41 cellular contexts compared by ENCODE assay signal in genomic region chr1:239349699-239350098, GRCh38. TPM values are rescaled to one million over a fixed set of nuclear protein-coding genes. Genes with fewer than 3 reads are reported as not detected.
"Had no signal": no experiment of that assay in that cellular context is flagged by ENCODE, and none has a peak within 500 bp of the region (broad histone marks: within the 10 kb centered on the region; RNA-seq: fewer than 3 reads in every experiment).

No MANE protein-coding gene starts in this region.

- H3K4me1 Mint-ChIP-seq: activated naive CD4-positive, alpha-beta T cell treated with anti-CD3 and anti-CD28 coated beads, Interleukin-2, amount 10 ng/mL, durations not matched to agents 7 days and 5 days; activated naive CD4-positive, alpha-beta T cell treated with anti-CD3 and anti-CD28 coated beads, Interleukin-2, amount 50 U/mL, for 24 hours; activated naive CD8-positive, alpha-beta T cell treated with anti-CD3 and anti-CD28 coated beads for 36 hours; activated naive CD8-positive, alpha-beta T cell treated with anti-CD3 and anti-CD28 coated beads, Interleukin-2, amount 10 ng/mL, durations not matched to agents 7 days and 5 days; activated naive CD8-positive, alpha-beta T cell treated with anti-CD3 and anti-CD28 coated beads, Interleukin-2, amount 50 U/mL, for 24 hours; activated T-helper 17 cell treated with anti-CD3 and anti-CD28 coated beads, Interleukin-2, amount 50 U/mL, for 72 hours; brain; central memory CD8-positive, alpha-beta T cell had no signal

- H3K36me3 Mint-ChIP-seq: activated naive CD4-positive, alpha-beta T cell treated with anti-CD3 and anti-CD28 coated beads, Interleukin-2, amount 10 ng/mL, durations not matched to agents 7 days and 5 days; activated naive CD4-positive, alpha-beta T cell treated with anti-CD3 and anti-CD28 coated beads, Interleukin-2, amount 50 U/mL, for 24 hours; activated naive CD4-positive, alpha-beta T cell treated with anti-CD3 and anti-CD28 coated beads, Interleukin-2, amount 50 U/mL, for 72 hours; activated naive CD8-positive, alpha-beta T cell; activated naive CD8-positive, alpha-beta T cell treated with anti-CD3 and anti-CD28 coated beads for 36 hours; activated naive CD8-positive, alpha-beta T cell treated with anti-CD3 and anti-CD28 coated beads, Interleukin-2, amount 10 ng/mL, durations not matched to agents 7 days and 5 days; brain had no signal

- H3K9me3 ChIP-seq: adrenal gland, ascending aorta, body of pancreas, breast epithelium had no signal

- DNase-seq: activated effector memory CD4-positive, alpha-beta T cell treated with anti-CD3 and anti-CD28 coated beads, Interleukin-2, amount 50 U/mL, for 16 hours; activated effector memory CD4-positive, alpha-beta T cell treated with Interleukin-2 at 50 U/mL for 16 hours; activated gamma-delta T cell; activated gamma-delta T cell treated with Interleukin-2 at 50 U/mL for 16 hours; activated naive CD4-positive, alpha-beta T cell; activated naive CD4-positive, alpha-beta T cell treated with anti-CD3 and anti-CD28 coated beads for 36 hours; activated naive CD4-positive, alpha-beta T cell treated with anti-CD3 and anti-CD28 coated beads, Interleukin-2, amount 10 ng/mL, durations not matched to agents 7 days and 5 days; activated naive CD4-positive, alpha-beta T cell treated with anti-CD3 and anti-CD28 coated beads, Interleukin-2, amount 50 U/mL, for 16 hours; activated naive CD4-positive, alpha-beta T cell treated with Interleukin-2 at 50 U/mL for 16 hours; activated naive CD8-positive, alpha-beta T cell treated with anti-CD3 and anti-CD28 coated beads for 36 hours; activated naive CD8-positive, alpha-beta T cell treated with anti-CD3 and anti-CD28 coated beads, Interleukin-2, amount 10 ng/mL, durations not matched to agents 7 days and 5 days; activated naive CD8-positive, alpha-beta T cell treated with anti-CD3 and anti-CD28 coated beads, Interleukin-2, amount 50 U/mL, for 24 hours; activated T-cell treated with anti-CD3 and anti-CD28 coated beads for 4 hours; activated T-cell treated with anti-CD3 and anti-CD28 coated beads, Interleukin-2, amount 50 U/mL, for 1 hour; activated T-cell treated with anti-CD3 and anti-CD28 coated beads, Interleukin-2, amount 50 U/mL, for 24 hours; activated T-cell treated with anti-CD3 and anti-CD28 coated beads, Interleukin-2, amount 50 U/mL, for 4 hours; activated T-cell treated with anti-CD3 and anti-CD28 coated beads, Interleukin-2, amount 50 U/mL, for 48 hours; activated T-cell treated with anti-CD3 and anti-CD28 coated beads, Interleukin-2, amount 50 U/mL, for 72 hours; adrenal gland; amniotic stem cell; amygdala; anterior cingulate cortex; aorta; body of pancreas; brain microvascular endothelial cell; caudate nucleus; central memory CD4-positive, alpha-beta T cell; cerebellar nuclear complex had no signal

- H3K4me1 ChIP-seq: adrenal gland, ascending aorta, breast epithelium had no signal

- H3K4me3 Mint-ChIP-seq: activated naive CD4-positive, alpha-beta T cell treated with anti-CD3 and anti-CD28 coated beads for 36 hours; activated naive CD4-positive, alpha-beta T cell treated with anti-CD3 and anti-CD28 coated beads, Interleukin-2, amount 10 ng/mL, durations not matched to agents 7 days and 5 days; activated naive CD4-positive, alpha-beta T cell treated with anti-CD3 and anti-CD28 coated beads, Interleukin-2, amount 50 U/mL, for 24 hours; activated naive CD8-positive, alpha-beta T cell; activated naive CD8-positive, alpha-beta T cell treated with anti-CD3 and anti-CD28 coated beads for 36 hours; activated naive CD8-positive, alpha-beta T cell treated with anti-CD3 and anti-CD28 coated beads, Interleukin-2, amount 10 ng/mL, durations not matched to agents 7 days and 5 days; activated naive CD8-positive, alpha-beta T cell treated with anti-CD3 and anti-CD28 coated beads, Interleukin-2, amount 50 U/mL, for 24 hours; activated T-cell treated with anti-CD3 and anti-CD28 coated beads, Interleukin-2, amount 50 U/mL, for 24 hours; activated T-cell treated with anti-CD3 and anti-CD28 coated beads, Interleukin-2, amount 50 U/mL, for 4 hours; activated T-cell treated with anti-CD3 and anti-CD28 coated beads, Interleukin-2, amount 50 U/mL, for 72 hours; activated T-helper 1 cell treated with anti-CD3 and anti-CD28 coated beads, Interleukin-12 subunit alpha, Interleukin-12 subunit beta, Interleukin-2, Interleukin-4 antibody, amounts not matched to agents 30 ng/mL and 10 ng/mL and 1 ng/mL, durations not matched to agents 14 hours and 24 hours and 36 hours; activated T-helper 17 cell treated with anti-CD3 and anti-CD28 coated beads, Interleukin-2, amount 50 U/mL, for 72 hours; brain; central memory CD8-positive, alpha-beta T cell had no signal

- H3K27me3 Mint-ChIP-seq: activated naive CD4-positive, alpha-beta T cell treated with anti-CD3 and anti-CD28 coated beads, Interleukin-2, amount 10 ng/mL, durations not matched to agents 7 days and 5 days; activated naive CD8-positive, alpha-beta T cell; activated naive CD8-positive, alpha-beta T cell treated with anti-CD3 and anti-CD28 coated beads, Interleukin-2, amount 10 ng/mL, durations not matched to agents 7 days and 5 days; activated naive CD8-positive, alpha-beta T cell treated with anti-CD3 and anti-CD28 coated beads, Interleukin-2, amount 50 U/mL, for 24 hours; brain; central memory CD8-positive, alpha-beta T cell had no signal

- H3K27ac Mint-ChIP-seq: activated naive CD4-positive, alpha-beta T cell treated with anti-CD3 and anti-CD28 coated beads for 36 hours; activated naive CD4-positive, alpha-beta T cell treated with anti-CD3 and anti-CD28 coated beads, Interleukin-2, amount 10 ng/mL, durations not matched to agents 7 days and 5 days; activated naive CD4-positive, alpha-beta T cell treated with anti-CD3 and anti-CD28 coated beads, Interleukin-2, amount 50 U/mL, for 24 hours; activated naive CD4-positive, alpha-beta T cell treated with anti-CD3 and anti-CD28 coated beads, Interleukin-2, amount 50 U/mL, for 72 hours; activated naive CD8-positive, alpha-beta T cell; activated naive CD8-positive, alpha-beta T cell treated with anti-CD3 and anti-CD28 coated beads for 36 hours; activated naive CD8-positive, alpha-beta T cell treated with anti-CD3 and anti-CD28 coated beads, Interleukin-2, amount 10 ng/mL, durations not matched to agents 7 days and 5 days; activated naive CD8-positive, alpha-beta T cell treated with anti-CD3 and anti-CD28 coated beads, Interleukin-2, amount 50 U/mL, for 24 hours; activated T-cell treated with anti-CD3 and anti-CD28 coated beads, Interleukin-2, amount 50 U/mL, for 24 hours; activated T-cell treated with anti-CD3 and anti-CD28 coated beads, Interleukin-2, amount 50 U/mL, for 72 hours; activated T-helper 1 cell treated with anti-CD3 and anti-CD28 coated beads, Interleukin-12 subunit alpha, Interleukin-12 subunit beta, Interleukin-2, Interleukin-4 antibody, amounts not matched to agents 30 ng/mL and 10 ng/mL and 1 ng/mL, durations not matched to agents 14 hours and 24 hours and 36 hours; activated T-helper 17 cell treated with anti-CD3 and anti-CD28 coated beads, Interleukin-2, amount 50 U/mL, for 72 hours; activated T-helper 2 cell treated with anti-CD3 and anti-CD28 coated beads, Interferon-gamma antibody, Interleukin-2, Interleukin-4, amounts not matched to agents 10 μg/mL and 5 μg/mL and 100 μg/mL, durations not matched to agents 14 hours and 24 hours and 36 hours; brain had no signal

- ATAC-seq: activated naive CD4-positive, alpha-beta T cell treated with anti-CD3 and anti-CD28 coated beads, Interleukin-2, amount 50 U/mL, for 72 hours; activated naive CD8-positive, alpha-beta T cell treated with anti-CD3 and anti-CD28 coated beads, Interleukin-2, amount 50 U/mL, for 24 hours; activated T-cell treated with anti-CD3 and anti-CD28 coated beads, Interleukin-2, amount 50 U/mL, for 4 hours; activated T-cell treated with anti-CD3 and anti-CD28 coated beads, Interleukin-2, amount 50 U/mL, for 72 hours; activated T-helper 17 cell treated with anti-CD3 and anti-CD28 coated beads, Interleukin-2, amount 50 U/mL, for 72 hours had no signal

- FAIRE-seq: astrocyte, bronchial epithelial cell had no signal

- H3K9me3 Mint-ChIP-seq: activated naive CD4-positive, alpha-beta T cell treated with anti-CD3 and anti-CD28 coated beads for 36 hours; activated naive CD4-positive, alpha-beta T cell treated with anti-CD3 and anti-CD28 coated beads, Interleukin-2, amount 10 ng/mL, durations not matched to agents 7 days and 5 days; activated naive CD4-positive, alpha-beta T cell treated with anti-CD3 and anti-CD28 coated beads, Interleukin-2, amount 50 U/mL, for 24 hours; activated naive CD4-positive, alpha-beta T cell treated with anti-CD3 and anti-CD28 coated beads, Interleukin-2, amount 50 U/mL, for 72 hours; activated naive CD8-positive, alpha-beta T cell treated with anti-CD3 and anti-CD28 coated beads for 36 hours; activated naive CD8-positive, alpha-beta T cell treated with anti-CD3 and anti-CD28 coated beads, Interleukin-2, amount 10 ng/mL, durations not matched to agents 7 days and 5 days; activated naive CD8-positive, alpha-beta T cell treated with anti-CD3 and anti-CD28 coated beads, Interleukin-2, amount 50 U/mL, for 24 hours; activated T-cell treated with anti-CD3 and anti-CD28 coated beads, Interleukin-2, amount 50 U/mL, for 24 hours; activated T-cell treated with anti-CD3 and anti-CD28 coated beads, Interleukin-2, amount 50 U/mL, for 4 hours; activated T-cell treated with anti-CD3 and anti-CD28 coated beads, Interleukin-2, amount 50 U/mL, for 72 hours; activated T-helper 1 cell treated with anti-CD3 and anti-CD28 coated beads, Interleukin-12 subunit alpha, Interleukin-12 subunit beta, Interleukin-2, Interleukin-4 antibody, amounts not matched to agents 30 ng/mL and 10 ng/mL and 1 ng/mL, durations not matched to agents 14 hours and 24 hours and 36 hours; activated T-helper 17 cell treated with anti-CD3 and anti-CD28 coated beads, Interleukin-2, amount 50 U/mL, for 72 hours; activated T-helper 2 cell treated with anti-CD3 and anti-CD28 coated beads, Interferon-gamma antibody, Interleukin-2, Interleukin-4, amounts not matched to agents 10 μg/mL and 5 μg/mL and 100 μg/mL, durations not matched to agents 14 hours and 24 hours and 36 hours; central memory CD8-positive, alpha-beta T cell had no signal

- H3K36me3 ChIP-seq: adrenal gland, ascending aorta, brain microvascular endothelial cell, breast epithelium, cardiac muscle cell had no signal

- H3K27me3 ChIP-seq: adrenal gland, ascending aorta, body of pancreas, brain microvascular endothelial cell, breast epithelium, cardiac muscle cell had no signal

- H3K4me3 ChIP-seq: adrenal gland, ascending aorta, body of pancreas, breast epithelium, cardiac muscle cell had no signal

- H3K27ac ChIP-seq: adrenal gland, ascending aorta, brain microvascular endothelial cell, breast epithelium, cardiac muscle cell had no signal

RNA-seq across cellular contexts. Expression of gene CHRM3, which starts 36.7 kb away (rescaled TPM):
- total RNA-seq: activated T-helper 1 cell treated with anti-CD3 and anti-CD28 coated beads, Interleukin-12 subunit alpha, Interleukin-12 subunit beta, Interleukin-2, Interleukin-4 antibody, amounts not matched to agents 30 ng/mL and 10 ng/mL and 1 ng/mL, durations not matched to agents 14 hours and 24 hours and 36 hours; activated T-helper 2 cell treated with anti-CD3 and anti-CD28 coated beads, Interferon-gamma antibody, Interleukin-2, Interleukin-4, amounts not matched to agents 10 μg/mL and 5 μg/mL and 100 μg/mL, durations not matched to agents 14 hours and 24 hours and 36 hours had no signal
